Comparison of ENCODE assay signal across 2 cellular contexts in genomic region chr1:54365020-54365797, GRCh38.
TF ChIP-seq lines count a peak whose summit lies in the region.

No MANE protein-coding gene starts in this region.

TF ChIP-seq in HEK293, 187 proteins besides CTCF, POLR2A, EP300 and RAD21:
- no peak for TF ChIP-seq ZNF600 (tag by site-specific recombination; IDR thresholded peaks at IDR 0.05)
- TF ChIP-seq EGR2 (tag by site-specific recombination; IDR thresholded peaks at IDR 0.05; ENCODE audit: low read depth): peak; percentile 41; the same call in 1 of the 2 replicates
- TF ChIP-seq ZNF785 (tag by site-specific recombination; IDR thresholded peaks at IDR 0.05): no peak
- TF ChIP-seq ZNF426 (tag by site-specific recombination; IDR thresholded peaks at IDR 0.05): no peak
- no peak for TF ChIP-seq ZNF623 (tag by site-specific recombination; IDR thresholded peaks at IDR 0.05)
- peak; percentile 37; the same call in 1 of the 2 replicates for TF ChIP-seq ZFHX2 (tag by site-specific recombination; conservative IDR thresholded peaks at IDR 0.05)
- TF ChIP-seq ZXDB (tag by site-specific recombination; IDR thresholded peaks at IDR 0.05): no peak
- peak; percentile 21; the same call in 1 of the 2 replicates for TF ChIP-seq KLF9 (tag by site-specific recombination; IDR thresholded peaks at IDR 0.05; ENCODE audit: low read depth)
- no peak for TF ChIP-seq ZBTB6 (tag by site-specific recombination; IDR thresholded peaks at IDR 0.05)
- peak; percentile 65 for TF ChIP-seq SCRT2 (tag by site-specific recombination; IDR thresholded peaks at IDR 0.05)
- no peak for TF ChIP-seq ZNF658 (tag by site-specific recombination; IDR thresholded peaks at IDR 0.05)
- TF ChIP-seq ZNF830 (tag by site-specific recombination; IDR thresholded peaks at IDR 0.05; ENCODE audit: low read depth): no peak

TF ChIP-seq in HepG2, 621 proteins besides CTCF, POLR2A, EP300 and RAD21:
- TF ChIP-seq CEBPB (IDR thresholded peaks at IDR 0.05; ENCODE audit: borderline replicate concordance, low read depth, low read length) (0 out of 2 replicates have a peak, but pooled peaks have one; percentile 4), ZNF644 (CRISPR knock-in tag; IDR thresholded peaks at IDR 0.05; ENCODE audit: low read depth) (no peak), TFE3 (CRISPR knock-in tag; IDR thresholded peaks at IDR 0.05) (no peak)
